18 cellular contexts compared by ENCODE assay signal in the genomic region with DNA sequence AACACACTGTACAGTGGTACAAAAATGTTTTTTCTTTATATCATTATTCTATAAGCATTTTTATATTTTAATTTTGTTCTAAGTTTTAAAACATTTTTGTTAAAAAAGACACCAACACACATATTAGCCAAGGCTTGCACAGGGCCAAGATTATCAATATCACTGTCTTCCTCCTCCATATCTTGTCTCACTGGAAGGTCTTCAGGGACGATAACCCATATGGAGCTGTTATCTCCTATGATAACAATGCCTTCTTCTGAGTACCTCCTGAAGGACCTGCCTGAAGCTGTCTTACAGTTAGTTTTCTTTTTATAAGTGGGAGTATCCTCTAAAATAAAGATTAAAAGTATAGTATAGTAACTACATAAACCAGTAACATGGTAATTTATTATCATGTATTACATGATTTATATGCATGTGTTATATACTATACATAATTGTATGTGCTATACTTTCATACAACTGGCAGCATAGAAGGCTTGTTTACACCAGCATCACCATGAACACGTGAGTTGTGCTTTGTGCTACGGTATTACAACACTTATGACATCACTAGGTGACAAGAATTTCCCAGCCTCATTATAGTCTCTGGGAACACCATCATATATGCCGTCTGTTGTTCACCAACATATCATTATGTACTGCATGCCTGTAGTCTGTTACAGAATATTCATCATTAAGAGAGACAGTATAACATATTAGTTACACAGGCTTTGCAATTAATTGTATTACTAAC.
"Had no signal": no experiment of that assay in that cellular context is flagged by ENCODE, and none has a peak within 500 bp of the region (broad histone marks: within the 10 kb centered on the region; RNA-seq: fewer than 3 reads in every experiment).

No MANE protein-coding gene starts in this region.

- ATAC-seq: activated CD4-positive, CD25-positive, alpha-beta regulatory T cell treated with anti-CD3 and anti-CD28 coated beads, Interleukin-2, amount 50 U/mL, for 24 hours; activated naive CD4-positive, alpha-beta T cell treated with anti-CD3 and anti-CD28 coated beads, Interleukin-2, amount 50 U/mL, for 72 hours; activated T-cell treated with anti-CD3 and anti-CD28 coated beads, Interleukin-2, amount 50 U/mL, for 72 hours; left ventricle myocardium superior; mucosa of descending colon; T-cell had no signal

- H3K9me3 ChIP-seq: adrenal gland, mucosa of descending colon, prostate gland, right atrium auricular region, stomach had no signal

- H3K27me3 ChIP-seq: adrenal gland, right atrium auricular region, stomach had no signal

- H3K27ac ChIP-seq: adrenal gland, epithelial cell of prostate, prostate gland, right atrium auricular region, stomach had no signal

- H3K4me1 ChIP-seq: prostate gland, right atrium auricular region had no signal

- H3K36me3 ChIP-seq: adrenal gland, prostate gland, right atrium auricular region, stomach had no signal

- FAIRE-seq: colon had no signal

- H3K4me3 ChIP-seq: adrenal gland, mucosa of descending colon, prostate gland, right atrium auricular region, stomach had no signal

- DNase-seq: activated gamma-delta T cell; activated T-cell treated with anti-CD3 and anti-CD28 coated beads, Interleukin-2, amount 50 U/mL, for 72 hours; adrenal gland; caudate nucleus; endodermal cell; immature natural killer cell; left ventricle myocardium superior; mucosa of descending colon; naive B cell; stomach; T-cell; T-helper 9 cell had no signal
